In genomic region chr5:14209222-14209822, GRCh38 we compare ENCODE assay signal across 13 cellular contexts.
DNase-seq lines count a peak whose midpoint lies in the region; ATAC-seq, FAIRE-seq and TF ChIP-seq lines count a peak whose summit lies in the region.
"Had no signal": no experiment of that assay in that cellular context is flagged by ENCODE, and none has a peak within 500 bp of the region (broad histone marks: within the 10 kb centered on the region; RNA-seq: fewer than 3 reads in every experiment).

No MANE protein-coding gene starts in this region.

- H2AFZ ChIP-seq in GM12878 (ENCODE audit: control insufficient read depth, low read depth, low read length) = peak overlapping the region; percentile 14; the same call in 1 of the 2 replicates

- H3K27ac ChIP-seq in GM12878 (ENCODE audit: control insufficient read depth, insufficient read depth) = peak overlapping the region; percentile 94
- peak overlapping the region; percentile 49 to 79 (median 75) for H3K27ac ChIP-seq in right lobe of liver
- H3K27ac ChIP-seq in A673 (ENCODE audit: low read depth, low read length, poor library complexity, severe bottlenecking) = no peak overlapping the region
- no peak overlapping the region for H3K27ac ChIP-seq in coronary artery
- H3K27ac ChIP-seq: ascending aorta had no signal

- H3K79me2 ChIP-seq in GM12878 (ENCODE audit: control insufficient read depth, insufficient read depth, low read length) = peaks cover 97% of the 10 kb centered on the region

- TF ChIP-seq EP300 in GM12878 (IDR thresholded peaks at IDR 0.05; ENCODE audit: borderline replicate concordance in 1 of 2, control insufficient read depth in 1 of 2, low read depth in 2 of 2, low read length in 2 of 2) = peak in 1 of 2 experiments; percentile 19; a peak in 1 of 4 replicates

- no peaks in the 10 kb centered on the region for H3K9me3 Mint-ChIP-seq in stimulated activated naive B cell treated with anti-CD40 and anti-IgM and Interleukin-4, amounts not matched to agents 10 μg/mL and 1 μg/mL and 100 μg/mL, for 72 hours

- H3K9me3 ChIP-seq in GM12878 (replicated peaks; ENCODE audit: control insufficient read depth, insufficient read depth, low read length) = no peaks in the 10 kb centered on the region
- H3K9me3 ChIP-seq in right lobe of liver = no peaks in the 10 kb centered on the region
- H3K9me3 ChIP-seq in A673 (ENCODE audit: low read depth, low read length, poor library complexity, severe bottlenecking) = no peaks in the 10 kb centered on the region
- H3K9me3 ChIP-seq: ascending aorta, heart right ventricle had no signal

- intact Hi-C loops in GM12878 (cut with micrococcal nuclease; ENCODE audit: unreplicated experiment) = loop anchor here (1.0 to 5.0 kb wide), 3 partner anchors 35 to 197 kb away; no protein-coding TSS in a partner anchor
- intact Hi-C loops in right lobe of liver (cut with DNase I) = no loop called here
- intact Hi-C loops in A673 (cut with micrococcal nuclease; ENCODE audit: unreplicated experiment) = no loop called here

- peak overlapping the region; percentile 62 for H3K9ac ChIP-seq in GM12878 (ENCODE audit: control insufficient read depth, insufficient read depth, low read length)

- peak overlapping the region in 1 of 2 donors; percentile 67 for H3K4me3 Mint-ChIP-seq in stimulated activated naive B cell treated with anti-CD40 and anti-IgM and Interleukin-4, amounts not matched to agents 10 μg/mL and 1 μg/mL and 100 μg/mL, for 72 hours

- TF ChIP-seq CTCF in GM12878 (IDR thresholded peaks at IDR 0.05 in 2 of 3, conservative IDR thresholded peaks at IDR 0.05 in 1 of 3; ENCODE audit: control insufficient read depth in 2 of 3, extremely low read depth in 1 of 3, insufficient read depth in 1 of 3, low read depth in 3 of 3, low read length in 3 of 3) (no peak), right lobe of liver (IDR thresholded peaks at IDR 0.05) (no peak), A673 (conservative IDR thresholded peaks at IDR 0.05; ENCODE audit: low read depth, low read length) (no peak), GM10266 (IDR thresholded peaks at IDR 0.05; ENCODE audit: control insufficient read depth, insufficient read depth, low read depth, missing control alignments) (no peak), coronary artery (IDR thresholded peaks at IDR 0.05) (no peak)

- peak overlapping the region; percentile 61; the same call in 1 of the 2 replicates for H3K4me3 ChIP-seq in GM12878
- no peak overlapping the region for H3K4me3 ChIP-seq in right lobe of liver
- H3K4me3 ChIP-seq in A673 (ENCODE audit: low read depth, low read length, poor library complexity, severe bottlenecking) = no peak overlapping the region
- H3K4me3 ChIP-seq in coronary artery = no peak overlapping the region
- H3K4me3 ChIP-seq: ascending aorta, heart right ventricle had no signal

- peak overlapping the region; percentile 96 for H3K4me2 ChIP-seq in GM12878 (ENCODE audit: control insufficient read depth, insufficient read depth)

- POLR2A ChIA-PET in GM12878 (lab: Charles Lee) (interaction anchor here (1.0 to 12.4 kb wide), 14 partner anchors 8 to 101 kb away, joined by 3 to 347 read pairs (median 8); partner anchors contain the start of gene TRIO), A673 (lab: Charles Lee; ENCODE audit: low non-redundant PET) (no interaction called here)

- CTCF ChIA-PET in GM12878 (lab: Yijun Ruan, JAX) = interaction anchor here (0.9 to 9.7 kb wide), 19 partner anchors 33 to 217 kb away, joined by 3 to 118 read pairs (median 5); no protein-coding TSS in a partner anchor
- CTCF ChIA-PET in A673 (lab: Charles Lee) = no interaction called here

- no peaks in the 10 kb centered on the region for H3K27me3 ChIP-seq in GM12878 (replicated peaks in 1 of 2; ENCODE audit: control insufficient read depth in 2 of 2, insufficient read depth in 2 of 2, low read length in 1 of 2)
- no peaks in the 10 kb centered on the region for H3K27me3 ChIP-seq in right lobe of liver
- H3K27me3 ChIP-seq in A673 (replicated peaks; ENCODE audit: insufficient read depth, low read depth, low read length, poor library complexity) = no peaks in the 10 kb centered on the region
- H3K27me3 ChIP-seq: ascending aorta, heart right ventricle had no signal

- H3K27ac Mint-ChIP-seq in stimulated activated naive B cell treated with anti-CD40 and anti-IgM and Interleukin-4, amounts not matched to agents 10 μg/mL and 1 μg/mL and 100 μg/mL, for 72 hours = peak overlapping the region; percentile 97

- BruUV-seq in GM12878 (replicated peaks; lab: Mats Ljungman, UMichigan) (no TSS peak), A673 (replicated peaks; lab: Mats Ljungman, UMichigan) (no TSS peak)

- ATAC-seq in HG02610 (IDR thresholded peaks at IDR 0.05; ENCODE audit: unreplicated experiment) (peak; percentile 14), GM12878 (peak; percentile 13), right lobe of liver (no peak)
- ATAC-seq in stimulated activated naive B cell treated with anti-CD40 and anti-IgM and Interleukin-4, amounts not matched to agents 10 μg/mL and 1 μg/mL and 100 μg/mL, for 72 hours (replicated peaks) = no peak

- no peaks in the 10 kb centered on the region for H4K20me1 ChIP-seq in GM12878 (ENCODE audit: control insufficient read depth, insufficient read depth)

- DNase-seq in GM12878 (ENCODE audit: low read depth, low spot score) (no peak), right lobe of liver (no peak), A673 (ENCODE audit: low spot score) (no peak), GM10266 (ENCODE audit: extremely low spot score) (no peak), LoVo (ENCODE audit: low spot score) (no peak), coronary artery (ENCODE audit: low spot score) (no peak)
- no peak for DNase-seq in stimulated activated naive B cell treated with anti-CD40 and anti-IgM and Interleukin-4, amounts not matched to agents 10 μg/mL and 1 μg/mL and 100 μg/mL, for 72 hours
- DNase-seq: activated gamma-delta T cell treated with Interleukin-2 at 50 U/mL for 16 hours, erythroblast, H7, heart right ventricle had no signal

- no peak for FAIRE-seq in GM12878 (lab: Jason Lieb, UNC)

- in situ Hi-C loops in GM12878 (cut with MboI) = no loop called here

- H3K4me1 Mint-ChIP-seq in stimulated activated naive B cell treated with anti-CD40 and anti-IgM and Interleukin-4, amounts not matched to agents 10 μg/mL and 1 μg/mL and 100 μg/mL, for 72 hours = peaks cover 56 to 91% of the 10 kb centered on the region in 2 donors

- RAD21 ChIA-PET in GM12878 (lab: Charles Lee; ENCODE audit: unreplicated experiment) = interaction anchor here (1.0 to 12.4 kb wide), 20 partner anchors 9 to 103 kb away, joined by 3 to 373 read pairs (median 8); partner anchors contain the start of gene TRIO

- H3K36me3 Mint-ChIP-seq in stimulated activated naive B cell treated with anti-CD40 and anti-IgM and Interleukin-4, amounts not matched to agents 10 μg/mL and 1 μg/mL and 100 μg/mL, for 72 hours = peaks cover 2 to 4% of the 10 kb centered on the region in 2 donors

- H3K36me3 ChIP-seq in GM12878 (ENCODE audit: control insufficient read depth in 2 of 2, insufficient read depth in 2 of 2, low read length in 1 of 2) (no peaks in the 10 kb centered on the region; a peak in 1 of 4 replicates), right lobe of liver (no peaks in the 10 kb centered on the region), A673 (ENCODE audit: insufficient read depth, low read length, poor library complexity, severe bottlenecking) (no peaks in the 10 kb centered on the region)
- H3K36me3 ChIP-seq: ascending aorta, heart right ventricle had no signal

- TF ChIP-seq POLR2A in GM12878 (IDR thresholded peaks at IDR 0.05; ENCODE audit: low read depth, low read length) = no peak; the same call in 1 of the 2 replicates
- TF ChIP-seq POLR2A in right lobe of liver (IDR thresholded peaks at IDR 0.05) = no peak

- H3K27me3 Mint-ChIP-seq in stimulated activated naive B cell treated with anti-CD40 and anti-IgM and Interleukin-4, amounts not matched to agents 10 μg/mL and 1 μg/mL and 100 μg/mL, for 72 hours = no peaks in the 10 kb centered on the region

- SMC1A ChIA-PET in GM12878 (lab: Charles Lee; ENCODE audit: uncharacterized antibody, unreplicated experiment) = interaction anchor here (0.6 to 14.5 kb wide), 20 partner anchors 13 to 475 kb away, joined by 3 to 225 read pairs (median 14); partner anchors contain the start of gene TRIO

- peaks cover 61% of the 10 kb centered on the region for H3K4me1 ChIP-seq in GM12878 (ENCODE audit: control insufficient read depth, insufficient read depth, low read length)
- peaks cover 0 to 65% (median 17%) of the 10 kb centered on the region in 4 donors for H3K4me1 ChIP-seq in right lobe of liver
- H3K4me1 ChIP-seq in A673 (ENCODE audit: insufficient read depth, low read length, poor library complexity, severe bottlenecking) = peaks cover 20% of the 10 kb centered on the region

- WGBS in GM12878 (ENCODE audit: insufficient coverage, insufficient replicate concordance, low lambda C conversion rate, missing lambda C conversion rate) = 0% methylated on average over 9 of the region's 9 CpGs
- 84% methylated on average over 9 of the region's 9 CpGs for WGBS in right lobe of liver (ENCODE audit: insufficient coverage, low coverage, low lambda C conversion rate, missing lambda C conversion rate)

- TF ChIP-seq RAD21 in GM12878 (IDR thresholded peaks at IDR 0.05; ENCODE audit: insufficient read depth, low read depth, low read length) = no peak

TF ChIP-seq in GM12878, 131 proteins besides CTCF, POLR2A, EP300 and RAD21 (continues in another document):
- TF ChIP-seq NR2C2 (IDR thresholded peaks at IDR 0.05; ENCODE audit: borderline replicate concordance, control insufficient read depth, insufficient read length, low read depth) = no peak
- TF ChIP-seq NFIC (IDR thresholded peaks at IDR 0.05; ENCODE audit: low read depth, low read length) = peak; percentile 11; the same call in 1 of the 2 replicates
- 0 out of 4 replicates have a peak, but pooled peaks of 1 of the 2 experiments have one; percentile 41 for TF ChIP-seq SRF (IDR thresholded peaks at IDR 0.05; ENCODE audit: low read depth in 2 of 2, low read length in 2 of 2)
- peak; percentile 37; the same call in 1 of the 2 replicates for TF ChIP-seq USF2 (IDR thresholded peaks at IDR 0.05; ENCODE audit: borderline replicate concordance, low read depth, low read length)

Comparison
In these comparisons a context has a peak if more than half of its experiments do, and no peak if none do; other contexts are left out.
1. ATAC-seq: peak in HG02610 (single experiment) and GM12878 (single experiment); none in right lobe of liver (0 of 4) and stimulated activated naive B cell treated with anti-CD40 and anti-IgM and Interleukin-4, amounts not matched to agents 10 μg/mL and 1 μg/mL and 100 μg/mL, for 72 hours (0 of 2).
2. H3K27ac ChIP-seq: peak in GM12878 (single experiment) and right lobe of liver (3 of 3); none in A673 (single experiment) and coronary artery (0 of 2).